In the genomic region with DNA sequence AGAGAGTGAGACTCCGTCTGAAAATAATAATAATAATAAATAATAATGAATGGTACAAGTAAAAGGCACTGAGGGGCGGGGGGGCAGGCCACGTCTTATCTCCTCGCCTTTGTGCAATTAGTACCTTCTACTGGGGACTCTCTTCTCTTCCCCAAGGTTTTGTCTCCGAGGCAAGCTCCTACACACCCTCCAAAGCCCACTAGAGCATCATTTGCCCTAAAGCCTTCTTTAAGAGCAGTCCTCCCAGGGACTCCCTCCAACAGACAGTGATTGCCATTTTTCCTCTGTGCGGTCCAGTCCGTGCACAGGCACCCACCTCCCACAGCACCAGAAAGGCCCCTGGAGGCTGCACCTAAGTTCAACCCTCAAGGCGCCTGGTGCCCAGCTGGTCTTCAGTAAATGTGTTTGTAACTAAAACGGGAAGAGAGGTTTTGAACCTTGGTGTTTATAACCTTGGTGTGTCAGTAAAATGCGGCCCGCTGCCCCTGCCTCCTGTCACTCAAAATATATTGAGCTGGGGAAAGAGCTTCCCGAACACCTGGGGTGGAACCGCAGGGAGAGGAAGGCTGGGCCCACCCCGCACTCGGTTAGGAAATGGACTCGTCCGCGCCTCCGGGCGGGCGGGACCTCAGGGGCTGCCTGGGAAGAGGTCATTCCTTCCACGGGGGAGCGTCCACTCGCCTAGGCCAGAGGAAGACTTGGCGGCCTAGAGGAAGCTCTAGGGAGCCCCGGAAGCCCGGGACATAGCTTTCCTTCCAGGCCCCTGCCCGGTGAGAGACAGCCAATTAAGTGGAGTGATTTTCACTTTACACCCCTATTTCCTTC, we compare ENCODE assay signal across 14 cellular contexts. TPM values are rescaled to one million over a fixed set of nuclear protein-coding genes. Genes with fewer than 3 reads are reported as not detected.
DNase-seq lines count a peak whose midpoint lies in the region; ATAC-seq and TF ChIP-seq lines count a peak whose summit lies in the region.
"Had no signal": no experiment of that assay in that cellular context is flagged by ENCODE, and none has a peak within 500 bp of the region (broad histone marks: within the 10 kb centered on the region; RNA-seq: fewer than 3 reads in every experiment).

No MANE protein-coding gene starts in this region.

- H3K27me3 Mint-ChIP-seq in mesothelial cell of epicardium (ENCODE audit: low read depth) = peaks cover 20% of the 10 kb centered on the region

- DNase-seq in D341Med (ENCODE audit: low spot score) = peak; percentile 25
- DNase-seq in NCI-H524 treated with DMSO at 0.1 percent for 48 hours (lab: John Stamatoyannopoulos, UW) = peak; percentile 44
- no peak for DNase-seq in epithelial cell of proximal tubule (ENCODE audit: low read depth)
- DNase-seq in mesothelial cell of epicardium (ENCODE audit: low spot score in 2 of 2, unreplicated experiment in 2 of 2) = no peak
- DNase-seq in NCI-H446 treated with DMSO at 0.1 percent for 48 hours (lab: John Stamatoyannopoulos, UW) = no peak
- DNase-seq: activated CD8-positive, alpha-beta T cell treated with anti-CD3 and anti-CD28 coated beads for 36 hours; effector memory CD8-positive, alpha-beta T cell; naive thymus-derived CD4-positive, alpha-beta T cell; NCI-H82; stimulated activated naive CD8-positive, alpha-beta T cell treated with anti-CD3 and anti-CD28 coated beads, Interleukin-15, amount 100 ng/mL, for 72 hours had no signal

- peaks cover 31% of the 10 kb centered on the region for H3K4me1 Mint-ChIP-seq in mesothelial cell of epicardium

- no peaks in the 10 kb centered on the region for H3K9me3 Mint-ChIP-seq in mesothelial cell of epicardium
- H3K9me3 Mint-ChIP-seq: activated CD8-positive, alpha-beta T cell treated with anti-CD3 and anti-CD28 coated beads for 36 hours; effector memory CD8-positive, alpha-beta T cell; naive thymus-derived CD4-positive, alpha-beta T cell; stimulated activated naive CD8-positive, alpha-beta T cell treated with anti-CD3 and anti-CD28 coated beads, Interleukin-15, amount 100 ng/mL, for 72 hours had no signal

- ATAC-seq in HG03095 (IDR thresholded peaks at IDR 0.05; ENCODE audit: unreplicated experiment) (no peak), HG03432 (IDR thresholded peaks at IDR 0.05; ENCODE audit: unreplicated experiment) (no peak), HG03135 (IDR thresholded peaks at IDR 0.05; ENCODE audit: unreplicated experiment) (no peak)
- ATAC-seq: activated CD8-positive, alpha-beta T cell treated with anti-CD3 and anti-CD28 coated beads for 36 hours; effector memory CD8-positive, alpha-beta T cell; naive thymus-derived CD4-positive, alpha-beta T cell; stimulated activated naive CD8-positive, alpha-beta T cell treated with anti-CD3 and anti-CD28 coated beads, Interleukin-15, amount 100 ng/mL, for 72 hours had no signal

- no peak overlapping the region for H3K27ac Mint-ChIP-seq in mesothelial cell of epicardium
- H3K27ac Mint-ChIP-seq: activated CD8-positive, alpha-beta T cell treated with anti-CD3 and anti-CD28 coated beads for 36 hours; effector memory CD8-positive, alpha-beta T cell; naive thymus-derived CD4-positive, alpha-beta T cell; stimulated activated naive CD8-positive, alpha-beta T cell treated with anti-CD3 and anti-CD28 coated beads, Interleukin-15, amount 100 ng/mL, for 72 hours had no signal

- peak overlapping the region; percentile 40 for H3K4me3 Mint-ChIP-seq in mesothelial cell of epicardium
- H3K4me3 Mint-ChIP-seq: activated CD8-positive, alpha-beta T cell treated with anti-CD3 and anti-CD28 coated beads for 36 hours; effector memory CD8-positive, alpha-beta T cell; naive thymus-derived CD4-positive, alpha-beta T cell; stimulated activated naive CD8-positive, alpha-beta T cell treated with anti-CD3 and anti-CD28 coated beads, Interleukin-15, amount 100 ng/mL, for 72 hours had no signal

- H3K4me3 ChIP-seq in epithelial cell of proximal tubule (ENCODE audit: low read depth, low read length) = peak overlapping the region; percentile 18

- no peaks in the 10 kb centered on the region for H3K36me3 Mint-ChIP-seq in mesothelial cell of epicardium
- H3K36me3 Mint-ChIP-seq: naive thymus-derived CD4-positive, alpha-beta T cell had no signal

- TF ChIP-seq CTCF in epithelial cell of proximal tubule (conservative IDR thresholded peaks at IDR 0.05; ENCODE audit: low read depth, low read length) (no peak), mesothelial cell of epicardium (IDR thresholded peaks at IDR 0.05; ENCODE audit: unreplicated experiment) (no peak)

RNA-seq across cellular contexts. Expression of gene KDELR3, which starts 4.7 kb away (rescaled TPM):
- total RNA-seq in epithelial cell of proximal tubule (23.4 and 27.1 TPM in 2 replicates), mesothelial cell of epicardium (14.5 to 15.6 TPM (median 14.6 TPM) in 3 replicates)

RNA-seq across cellular contexts. Expression of gene KCNJ4, which starts 8.2 kb away (rescaled TPM):
- total RNA-seq in epithelial cell of proximal tubule (0.07 TPM in 1 of 2 replicates, not detected in the other), mesothelial cell of epicardium (2.5 to 2.8 TPM (median 2.6 TPM) in 3 replicates)
- total RNA-seq: activated CD8-positive, alpha-beta T cell treated with anti-CD3 and anti-CD28 coated beads for 36 hours; LHCN-M2; naive thymus-derived CD4-positive, alpha-beta T cell had no signal

RNA-seq across cellular contexts. Expression of gene DDX17, which starts 42.9 kb away (rescaled TPM):
- 186 and 275 TPM in 2 replicates for total RNA-seq in epithelial cell of proximal tubule
- 694 to 717 TPM (median 708 TPM) in 3 replicates for total RNA-seq in mesothelial cell of epicardium

Comparison
In these comparisons a context has a peak if more than half of its experiments do, and no peak if none do; other contexts are left out.
1. DNase-seq: peak in D341Med (single experiment) and NCI-H524 treated with DMSO at 0.1 percent for 48 hours (single experiment); none in epithelial cell of proximal tubule (single experiment), mesothelial cell of epicardium (0 of 2) and NCI-H446 treated with DMSO at 0.1 percent for 48 hours (single experiment).